In the genomic region with DNA sequence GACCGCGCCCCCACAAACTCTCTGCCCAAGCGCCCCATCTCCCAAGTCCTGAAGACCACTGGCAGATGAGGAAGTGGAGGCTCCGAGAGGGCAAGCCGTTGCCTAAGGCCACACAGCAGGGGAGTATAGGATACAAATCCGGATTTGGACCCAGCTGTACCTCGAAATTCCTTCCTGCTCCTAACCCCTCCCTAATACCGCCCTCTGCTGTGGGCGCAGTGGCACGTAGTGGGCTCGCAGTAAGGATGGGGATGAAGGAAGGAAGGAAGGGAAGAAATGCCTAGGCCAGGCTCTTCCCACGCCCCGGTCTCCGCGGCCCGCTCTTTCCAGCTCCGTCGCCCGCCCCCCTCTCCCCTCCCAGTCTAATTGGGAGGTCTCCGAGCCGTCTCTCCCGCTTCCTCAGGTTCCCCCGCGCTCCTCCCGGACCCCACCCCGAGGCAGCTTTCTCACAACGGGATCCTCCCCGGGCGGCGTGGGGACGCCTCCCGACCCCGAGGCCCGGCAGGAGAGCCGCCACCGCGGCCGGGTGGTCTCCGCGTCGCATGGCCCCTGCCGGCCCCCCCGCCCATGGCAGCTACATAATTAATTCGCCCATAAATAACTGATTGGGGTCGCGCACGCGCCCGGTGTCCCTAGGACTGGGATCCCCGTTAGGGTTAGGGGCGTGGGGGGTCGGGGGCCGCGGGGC, we compare ENCODE assay signal across 8 cellular contexts.
DNase-seq lines count a peak whose midpoint lies in the region; ATAC-seq and FAIRE-seq lines count a peak whose summit lies in the region.

No MANE protein-coding gene starts in this region.

- no peaks in the 10 kb centered on the region for H3K27me3 ChIP-seq in duodenal mucosa (ENCODE audit: control insufficient read depth in 1 of 2, insufficient read depth in 2 of 2, low read length in 2 of 2)
- H3K27me3 ChIP-seq in muscle layer of colon (ENCODE audit: control insufficient read depth in 1 of 2, insufficient read depth in 2 of 2, low read length in 2 of 2), result no peaks in the 10 kb centered on the region

- DNase-seq in Ammon's horn (ENCODE audit: low spot score), result peak; percentile 45
- DNase-seq in NCI-H1105 treated with DMSO at 0.1 percent for 48 hours (lab: John Stamatoyannopoulos, UW), result peak; percentile 18
- no peak for DNase-seq in GM19239 (ENCODE audit: insufficient read length, low spot score)
- DNase-seq in stimulated activated CD4-positive, alpha-beta T cell treated with anti-CD3 and anti-CD28 coated beads, Interleukin-2, amount 100 ng/mL, for 48 hours, result no peak
- DNase-seq in SK-N-DZ (ENCODE audit: low spot score), result no peak

- peak overlapping the region; percentile 51 to 61 for H3K9ac ChIP-seq in duodenal mucosa (ENCODE audit: low read depth in 1 of 2, low read length in 2 of 2)
- H3K9ac ChIP-seq in muscle layer of colon (ENCODE audit: low read length), result peak overlapping the region; percentile 71

- peak overlapping the region; percentile 51 to 61 for H3K4me3 ChIP-seq in duodenal mucosa (ENCODE audit: low read depth in 1 of 2, low read length in 2 of 2)
- peak overlapping the region; percentile 47 to 56 for H3K4me3 ChIP-seq in muscle layer of colon (ENCODE audit: low read depth in 1 of 2, low read length in 2 of 2)

- H3K36me3 ChIP-seq in duodenal mucosa (ENCODE audit: control insufficient read depth in 1 of 2, insufficient read depth in 2 of 2, low read length in 2 of 2), result no peaks in the 10 kb centered on the region
- no peaks in the 10 kb centered on the region for H3K36me3 ChIP-seq in muscle layer of colon (ENCODE audit: insufficient read depth, low read length)

- no peaks in the 10 kb centered on the region for H3K9me3 ChIP-seq in duodenal mucosa (ENCODE audit: control insufficient read depth in 1 of 2, low read length in 2 of 2)
- no peaks in the 10 kb centered on the region for H3K9me3 ChIP-seq in muscle layer of colon (ENCODE audit: low read length)

- FAIRE-seq in GM19239 (lab: Jason Lieb, UNC), result no peak

- ATAC-seq in HG02840 (IDR thresholded peaks at IDR 0.05; ENCODE audit: low FRiP score, unreplicated experiment), result no peak

- H3K27ac ChIP-seq in duodenal mucosa (ENCODE audit: low read depth, low read length), result peak overlapping the region; percentile 97
- peak overlapping the region; percentile 99 for H3K27ac ChIP-seq in muscle layer of colon (ENCODE audit: low read depth, low read length)

- H3K4me1 ChIP-seq in duodenal mucosa (ENCODE audit: control insufficient read depth in 1 of 2, insufficient read depth in 2 of 2, low read length in 2 of 2), result peaks cover 26 to 32% of the 10 kb centered on the region in 2 donors
- peaks cover 69% of the 10 kb centered on the region for H3K4me1 ChIP-seq in muscle layer of colon (ENCODE audit: insufficient read depth, low read length)

Comparison
In these comparisons a context has a peak if more than half of its experiments do, and no peak if none do; other contexts are left out.
1. DNase-seq: peak in Ammon's horn (single experiment) and NCI-H1105 treated with DMSO at 0.1 percent for 48 hours (single experiment); none in GM19239 (single experiment), stimulated activated CD4-positive, alpha-beta T cell treated with anti-CD3 and anti-CD28 coated beads, Interleukin-2, amount 100 ng/mL, for 48 hours (0 of 2) and SK-N-DZ (single experiment).